ENCODE assay signal across 32 cellular contexts in genomic region chr10:100647928-100648327, GRCh38.
"Had no signal": no experiment of that assay in that cellular context is flagged by ENCODE, and none has a peak within 500 bp of the region (broad histone marks: within the 10 kb centered on the region; RNA-seq: fewer than 3 reads in every experiment).

No MANE protein-coding gene starts in this region.

- H3K4me1 Mint-ChIP-seq: activated CD8-positive, alpha-beta memory T cell treated with anti-CD3 and anti-CD28 coated beads, Interleukin-2, amount 10 ng/mL, durations not matched to agents 7 days and 5 days; activated naive CD8-positive, alpha-beta T cell treated with anti-CD3 and anti-CD28 coated beads for 36 hours; T-helper 17 cell had no signal

- H3K27ac Mint-ChIP-seq: activated CD8-positive, alpha-beta memory T cell treated with anti-CD3 and anti-CD28 coated beads, Interleukin-2, amount 10 ng/mL, durations not matched to agents 7 days and 5 days; activated CD8-positive, alpha-beta T cell treated with anti-CD3 and anti-CD28 coated beads, Interleukin-2, amount 10 ng/mL, durations not matched to agents 7 days and 5 days; activated naive CD4-positive, alpha-beta T cell treated with anti-CD3 and anti-CD28 coated beads for 36 hours; activated naive CD8-positive, alpha-beta T cell treated with anti-CD3 and anti-CD28 coated beads for 36 hours; memory B cell; T-helper 17 cell had no signal

- H3K27ac ChIP-seq: adrenal gland, body of pancreas, cardiac muscle cell, colonic mucosa, gastrocnemius medialis, parathyroid adenoma, psoas muscle, testis, transverse colon, uterus had no signal

- H3K4me1 ChIP-seq: adrenal gland, body of pancreas, colonic mucosa, gastrocnemius medialis, parathyroid adenoma, psoas muscle, testis, transverse colon, uterus had no signal

- H3K36me3 Mint-ChIP-seq: activated CD8-positive, alpha-beta memory T cell treated with anti-CD3 and anti-CD28 coated beads, Interleukin-2, amount 10 ng/mL, durations not matched to agents 7 days and 5 days; activated naive CD8-positive, alpha-beta T cell treated with anti-CD3 and anti-CD28 coated beads for 36 hours; naive thymus-derived CD8-positive, alpha-beta T cell had no signal

- H3K9me3 Mint-ChIP-seq: activated naive CD4-positive, alpha-beta T cell treated with anti-CD3 and anti-CD28 coated beads for 36 hours; activated naive CD8-positive, alpha-beta T cell treated with anti-CD3 and anti-CD28 coated beads for 36 hours had no signal

- H3K36me3 ChIP-seq: adrenal gland, cardiac muscle cell, colonic mucosa, gastrocnemius medialis, transverse colon, uterus had no signal

- H3K27me3 ChIP-seq: testis had no signal

- FAIRE-seq: endometrium, keratinocyte had no signal

- H3K4me3 Mint-ChIP-seq: activated CD8-positive, alpha-beta memory T cell treated with anti-CD3 and anti-CD28 coated beads, Interleukin-2, amount 10 ng/mL, durations not matched to agents 7 days and 5 days; activated CD8-positive, alpha-beta T cell treated with anti-CD3 and anti-CD28 coated beads, Interleukin-2, amount 10 ng/mL, durations not matched to agents 7 days and 5 days; activated naive CD4-positive, alpha-beta T cell treated with anti-CD3 and anti-CD28 coated beads for 36 hours; activated naive CD8-positive, alpha-beta T cell treated with anti-CD3 and anti-CD28 coated beads for 36 hours; memory B cell; naive thymus-derived CD8-positive, alpha-beta T cell; neural crest cell; T-helper 17 cell had no signal

- H3K4me3 ChIP-seq: adrenal gland, body of pancreas, cardiac muscle cell, colonic mucosa, gastrocnemius medialis, psoas muscle, testis, transverse colon, uterus had no signal

- DNase-seq: activated CD4-positive, alpha-beta T cell treated with anti-CD3 and anti-CD28 coated beads for 1 hour; activated CD8-positive, alpha-beta memory T cell treated with anti-CD3 and anti-CD28 coated beads, Interleukin-2, amount 10 ng/mL, durations not matched to agents 7 days and 5 days; activated CD8-positive, alpha-beta T cell treated with anti-CD3 and anti-CD28 coated beads, Interleukin-2, amount 10 ng/mL, durations not matched to agents 7 days and 5 days; activated effector memory CD4-positive, alpha-beta T cell treated with anti-CD3 and anti-CD28 coated beads, Interleukin-2, amount 50 U/mL, for 16 hours; activated naive CD4-positive, alpha-beta T cell treated with anti-CD3 and anti-CD28 coated beads for 36 hours; activated naive CD8-positive, alpha-beta T cell treated with anti-CD3 and anti-CD28 coated beads for 36 hours; adrenal gland; aorta; body of pancreas; cerebellar nuclear complex; colonic mucosa; effector CD8-positive, alpha-beta T cell; gastrocnemius medialis; glutamatergic neuron; midbrain; naive thymus-derived CD8-positive, alpha-beta T cell; nucleus accumbens; psoas muscle; stimulated activated CD4-positive, alpha-beta T cell treated with anti-CD3 and anti-CD28 coated beads, Interleukin-15, amount 100 ng/mL, for 24 hours; stimulated activated CD4-positive, alpha-beta T cell treated with anti-CD3 and anti-CD28 coated beads, Interleukin-2, amount 100 ng/mL, for 24 hours; stimulated activated naive CD4-positive, alpha-beta T cell; T-helper 17 cell; T1000; testis; transverse colon; uterus had no signal

- H3K9me3 ChIP-seq: adrenal gland, body of pancreas, colonic mucosa, gastrocnemius medialis, psoas muscle, testis, transverse colon, uterus had no signal
